ENCODE assay signal across 15 cellular contexts in the genomic region with DNA sequence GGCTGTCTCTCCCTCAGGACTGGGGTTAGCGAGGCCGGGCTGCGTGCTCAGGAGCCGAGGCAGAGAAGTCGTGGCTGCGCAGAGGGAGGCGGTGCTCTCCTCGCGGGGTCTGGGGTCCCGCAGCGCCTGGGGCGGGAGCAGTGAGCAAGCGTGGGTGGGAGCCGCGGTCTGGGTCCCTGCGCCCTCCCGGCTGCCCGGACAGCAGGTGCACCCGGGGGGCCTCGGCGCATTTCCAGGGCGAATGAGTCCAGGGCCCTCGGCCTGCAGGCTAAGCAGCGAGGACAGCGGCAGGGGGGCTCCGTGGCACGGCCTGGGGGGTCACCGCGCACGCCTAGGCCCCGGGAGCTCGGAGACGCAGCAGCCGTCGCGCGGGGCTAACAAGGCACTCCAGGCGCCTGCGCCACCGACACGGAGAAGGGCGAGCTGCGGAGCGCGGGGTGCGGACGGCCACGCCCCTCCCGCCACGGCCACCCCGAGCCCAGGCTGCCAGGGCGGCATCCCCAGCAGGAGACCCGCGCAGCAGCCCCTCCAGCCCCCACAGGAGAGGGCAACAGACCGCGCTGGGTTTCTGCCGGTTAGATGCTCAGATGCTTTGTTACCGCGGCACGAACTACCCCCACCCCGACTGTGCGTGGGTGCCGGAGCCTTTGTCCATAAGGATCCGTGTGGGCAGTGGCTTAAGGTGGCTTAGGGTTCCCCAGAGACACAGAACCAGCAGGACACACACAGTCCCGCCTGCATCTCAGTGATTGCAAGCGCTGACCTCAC.
A peak's percentile ranks its signal among the peaks of the same experiment; 100 is the strongest.
DNase-seq lines count a peak whose midpoint lies in the region; ATAC-seq, FAIRE-seq and TF ChIP-seq lines count a peak whose summit lies in the region.
"Had no signal": no experiment of that assay in that cellular context is flagged by ENCODE, and none has a peak within 500 bp of the region (broad histone marks: within the 10 kb centered on the region; RNA-seq: fewer than 3 reads in every experiment).

No MANE protein-coding gene starts in this region.

- intact Hi-C loops in endothelial cell of umbilical vein (cut with micrococcal nuclease): no loop called here

- POLR2A ChIA-PET in CD8-positive, alpha-beta memory T cell (lab: Charles Lee): no interaction called here
- POLR2A ChIA-PET in endothelial cell of umbilical vein (lab: Charles Lee): no interaction called here

- BruUV-seq in endothelial cell of umbilical vein (replicated peaks; lab: Mats Ljungman, UMichigan): no TSS peak

- no peaks in the 10 kb centered on the region for H4K20me1 ChIP-seq in endothelial cell of umbilical vein (replicated peaks; ENCODE audit: control insufficient read depth, extremely low read depth, insufficient read depth, low read length)

- FAIRE-seq in endothelial cell of umbilical vein (lab: Jason Lieb, UNC): no peak

- H3K4me1 Mint-ChIP-seq in CD8-positive, alpha-beta memory T cell: peaks cover 8 to 12% (median 10%) of the 10 kb centered on the region in 3 donors
- peaks cover 3% of the 10 kb centered on the region for H3K4me1 Mint-ChIP-seq in osteocyte (ENCODE audit: unreplicated experiment)

- peaks cover 12% of the 10 kb centered on the region for H3K27me3 ChIP-seq in CD8-positive, alpha-beta memory T cell (ENCODE audit: insufficient read depth, low read length, poor library complexity, severe bottlenecking)
- peaks cover 14 to 27% of the 10 kb centered on the region in 2 experiments for H3K27me3 ChIP-seq in endothelial cell of umbilical vein (ENCODE audit: control insufficient read depth in 2 of 2, insufficient read depth in 2 of 2, low read length in 2 of 2)
- H3K27me3 ChIP-seq: thyroid gland had no signal

- no peaks in the 10 kb centered on the region for H3K79me2 ChIP-seq in endothelial cell of umbilical vein (ENCODE audit: control insufficient read depth, insufficient read depth, low read length)

- DNase-seq in CD8-positive, alpha-beta memory T cell: no peak
- DNase-seq in NCI-H1105 (lab: John Stamatoyannopoulos, UW): peak; percentile 4
- no peak for DNase-seq in endothelial cell of umbilical vein (ENCODE audit: low read depth, low spot score)
- DNase-seq in osteocyte (ENCODE audit: extremely low spot score, unreplicated experiment): peak; percentile 82
- no peak for DNase-seq in HCEC 1CT
- DNase-seq in activated gamma-delta T cell (lab: John Stamatoyannopoulos, UW): no peak
- DNase-seq: DND-41, mesenchymal stem cell, NCI-H146, thyroid gland had no signal

- no peak overlapping the region for H3K27ac Mint-ChIP-seq in CD8-positive, alpha-beta memory T cell
- no peak overlapping the region for H3K27ac Mint-ChIP-seq in osteocyte (ENCODE audit: unreplicated experiment)

- CTCF ChIA-PET in CD8-positive, alpha-beta memory T cell (lab: Charles Lee): no interaction called here
- CTCF ChIA-PET in endothelial cell of umbilical vein (lab: Charles Lee): no interaction called here

- no peak overlapping the region for H3K4me2 ChIP-seq in endothelial cell of umbilical vein (ENCODE audit: insufficient read depth, low read length)

- H3K4me3 Mint-ChIP-seq in CD8-positive, alpha-beta memory T cell: peak overlapping the region in 4 of 7 donors; percentile 11 to 44 (median 38)
- H3K4me3 Mint-ChIP-seq in osteocyte (ENCODE audit: unreplicated experiment): no peak overlapping the region

- dilution Hi-C loops in endothelial cell of umbilical vein (cut with MboI; ENCODE audit: extremely low pct_ligation_motif_present, low sequenced_read_pairs): no loop called here

- H3K36me3 ChIP-seq in CD8-positive, alpha-beta memory T cell (ENCODE audit: insufficient read depth, low read length): no peaks in the 10 kb centered on the region
- no peaks in the 10 kb centered on the region for H3K36me3 ChIP-seq in endothelial cell of umbilical vein (ENCODE audit: control insufficient read depth in 2 of 2, extremely low read depth in 1 of 2, insufficient read depth in 2 of 2, low read length in 2 of 2)
- H3K36me3 ChIP-seq: SJSA1, thyroid gland had no signal

- H3K4me3 ChIP-seq in CD8-positive, alpha-beta memory T cell (ENCODE audit: low read length): no peak overlapping the region
- no peak overlapping the region for H3K4me3 ChIP-seq in endothelial cell of umbilical vein (replicated peaks in 1 of 3; ENCODE audit: insufficient read depth in 1 of 3, low read depth in 1 of 3, low read length in 3 of 3)
- H3K4me3 ChIP-seq: body of pancreas, SJSA1, thyroid gland had no signal

- TF ChIP-seq CTCF in endothelial cell of umbilical vein (IDR thresholded peaks at IDR 0.05; ENCODE audit: extremely low read depth in 1 of 2, insufficient read depth in 1 of 2, low read depth in 1 of 2, low read length in 2 of 2) (no peak), osteocyte (IDR thresholded peaks at IDR 0.05) (no peak)

- no peaks in the 10 kb centered on the region for H3K4me1 ChIP-seq in CD8-positive, alpha-beta memory T cell (ENCODE audit: insufficient read depth, low read length)
- H3K4me1 ChIP-seq in endothelial cell of umbilical vein (ENCODE audit: control insufficient read depth, extremely low read depth, insufficient read depth, low read length): no peaks in the 10 kb centered on the region
- H3K4me1 ChIP-seq: SJSA1 had no signal

- TF ChIP-seq POLR2A in endothelial cell of umbilical vein (IDR thresholded peaks at IDR 0.05; ENCODE audit: low read depth, low read length): no peak

- no peak overlapping the region for H2AFZ ChIP-seq in endothelial cell of umbilical vein (ENCODE audit: low read depth, low read length)

- no peaks in the 10 kb centered on the region for H3K9me3 Mint-ChIP-seq in CD8-positive, alpha-beta memory T cell
- H3K9me3 Mint-ChIP-seq in osteocyte (ENCODE audit: unreplicated experiment): no peaks in the 10 kb centered on the region

- no peak overlapping the region for H3K27ac ChIP-seq in CD8-positive, alpha-beta memory T cell (ENCODE audit: low read depth, low read length)
- H3K27ac ChIP-seq in endothelial cell of umbilical vein (ENCODE audit: insufficient read depth, low read depth, low read length): no peak overlapping the region
- H3K27ac ChIP-seq: body of pancreas, SJSA1, thyroid gland had no signal

- H3K9ac ChIP-seq in endothelial cell of umbilical vein (replicated peaks; ENCODE audit: extremely low read depth, insufficient read depth, low read length): no peak overlapping the region

- ATAC-seq in HG03521 (IDR thresholded peaks at IDR 0.05; ENCODE audit: unreplicated experiment): no peak
- ATAC-seq in HG03045 (IDR thresholded peaks at IDR 0.05; ENCODE audit: unreplicated experiment): no peak
- ATAC-seq: HCT116 had no signal

- H3K9me1 ChIP-seq in endothelial cell of umbilical vein (replicated peaks; ENCODE audit: control insufficient read depth, extremely low read depth, insufficient read depth, low read length): no peaks in the 10 kb centered on the region

- H3K36me3 Mint-ChIP-seq in CD8-positive, alpha-beta memory T cell: no peaks in the 10 kb centered on the region
- no peaks in the 10 kb centered on the region for H3K36me3 Mint-ChIP-seq in osteocyte (ENCODE audit: unreplicated experiment)

- H3K9me3 ChIP-seq in CD8-positive, alpha-beta memory T cell (ENCODE audit: low read length): no peaks in the 10 kb centered on the region
- no peaks in the 10 kb centered on the region for H3K9me3 ChIP-seq in endothelial cell of umbilical vein (replicated peaks; ENCODE audit: control insufficient read depth, insufficient read depth, low read length)
- H3K9me3 ChIP-seq: body of pancreas, SJSA1, thyroid gland had no signal

- peaks cover 19 to 65% of the 10 kb centered on the region in 2 donors for H3K27me3 Mint-ChIP-seq in CD8-positive, alpha-beta memory T cell
- peaks cover 46% of the 10 kb centered on the region for H3K27me3 Mint-ChIP-seq in osteocyte (ENCODE audit: unreplicated experiment)

TF ChIP-seq in endothelial cell of umbilical vein, 7 proteins besides CTCF, POLR2A, EP300 and RAD21:
- no peak for TF ChIP-seq POLR2AphosphoS5 (IDR thresholded peaks at IDR 0.05; ENCODE audit: insufficient read depth, low read depth, low read length)
- TF ChIP-seq, protein P1, sequence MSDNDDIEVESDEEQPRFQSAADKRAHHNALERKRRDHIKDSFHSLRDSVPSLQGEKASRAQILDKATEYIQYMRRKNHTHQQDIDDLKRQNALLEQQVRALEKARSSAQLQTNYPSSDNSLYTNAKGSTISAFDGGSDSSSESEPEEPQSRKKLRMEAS (IDR thresholded peaks at IDR 0.05; ENCODE audit: insufficient read depth, insufficient read length): no peak
- no peak for TF ChIP-seq MYC (IDR thresholded peaks at IDR 0.05; ENCODE audit: low read depth, low read length)
- TF ChIP-seq JUN (IDR thresholded peaks at IDR 0.05; ENCODE audit: borderline replicate concordance, insufficient read depth, insufficient read length, low read depth): no peak
- TF ChIP-seq GATA2 (IDR thresholded peaks at IDR 0.05; ENCODE audit: insufficient read depth, insufficient read length, low read depth, low read length): no peak
- TF ChIP-seq FOS (IDR thresholded peaks at IDR 0.05; ENCODE audit: borderline replicate concordance, insufficient read depth, low read length): no peak
- peak; percentile 52 for TF ChIP-seq EZH2 (IDR thresholded peaks at IDR 0.05; ENCODE audit: borderline replicate concordance, low read depth, low read length, severe bottlenecking)
TF ChIP-seq in endothelial cell of umbilical vein: peak in this region for 1.

Comparison
In these comparisons a context has a peak if more than half of its experiments do, and no peak if none do; other contexts are left out.
1. DNase-seq: peak in NCI-H1105 (single experiment) and osteocyte (single experiment); none in CD8-positive, alpha-beta memory T cell (0 of 5), endothelial cell of umbilical vein (single experiment), HCEC 1CT (single experiment) and activated gamma-delta T cell (single experiment).